ENCODE assay signal across 12 cellular contexts in genomic region chr19:7211191-7211988, GRCh38.
A peak's percentile ranks its signal among the peaks of the same experiment; 100 is the strongest.
DNase-seq lines count a peak whose midpoint lies in the region; ATAC-seq and TF ChIP-seq lines count a peak whose summit lies in the region.
"Had no signal": no experiment of that assay in that cellular context is flagged by ENCODE, and none has a peak within 500 bp of the region (broad histone marks: within the 10 kb centered on the region; RNA-seq: fewer than 3 reads in every experiment).

No MANE protein-coding gene starts in this region.

- no peak for TF ChIP-seq POLR2A in ovary (IDR thresholded peaks at IDR 0.05)

- H3K9me3 ChIP-seq in right atrium auricular region = no peaks in the 10 kb centered on the region
- no peaks in the 10 kb centered on the region for H3K9me3 ChIP-seq in ovary
- H3K9me3 ChIP-seq in aorta (ENCODE audit: control insufficient read depth, low read length) = no peaks in the 10 kb centered on the region

- 13 to 20% (median 17%) methylated on average over 21 of the region's 21 CpGs for WGBS in ovary, 3 donors
- WGBS in aorta, 2 donors = 28% methylated on average over 21 of the region's 21 CpGs

- TF ChIP-seq CTCF in cardiac fibroblast (IDR thresholded peaks at IDR 0.05; ENCODE audit: low read depth, low read length) (no peak), right atrium auricular region (IDR thresholded peaks at IDR 0.05) (no peak), ovary (IDR thresholded peaks at IDR 0.05) (no peak)

- H3K36me3 ChIP-seq in right atrium auricular region = no peaks in the 10 kb centered on the region
- H3K36me3 ChIP-seq in ovary = no peaks in the 10 kb centered on the region
- no peaks in the 10 kb centered on the region for H3K36me3 ChIP-seq in aorta (ENCODE audit: control insufficient read depth in 1 of 2, insufficient read depth in 2 of 2, low read length in 1 of 2)

- no peak for TF ChIP-seq EP300 in ovary (IDR thresholded peaks at IDR 0.05)

- H3K4me1 ChIP-seq in right atrium auricular region = peaks cover 0 to 64% of the 10 kb centered on the region in 2 donors
- peaks cover 41% of the 10 kb centered on the region for H3K4me1 ChIP-seq in ovary (ENCODE audit: insufficient read depth)
- peaks cover 0 to 4% of the 10 kb centered on the region in 2 donors for H3K4me1 ChIP-seq in aorta (ENCODE audit: control insufficient read depth in 1 of 2, insufficient read depth in 2 of 2, low read length in 2 of 2)

- DNase-seq in cardiac fibroblast (ENCODE audit: low read depth in 2 of 2) (peak; percentile 15 to 83), right atrium auricular region (ENCODE audit: low spot score) (peak; percentile 71), ovary (peak; percentile 85 to 90 (median 86)), aorta (no peak), glomerular visceral epithelial cell (ENCODE audit: extremely low spot score) (no peak), NCI-H1105 treated with DMSO at 0.1 percent for 48 hours (lab: John Stamatoyannopoulos, UW) (no peak), NCI-H2171 treated with DMSO at 0.1 percent for 48 hours (lab: John Stamatoyannopoulos, UW) (no peak)
- DNase-seq: midbrain, MM.1S had no signal

- H3K27me3 ChIP-seq in right atrium auricular region (no peaks in the 10 kb centered on the region), ovary (no peaks in the 10 kb centered on the region), aorta (ENCODE audit: control insufficient read depth in 1 of 2, insufficient read depth in 2 of 2, low read length in 1 of 2) (no peaks in the 10 kb centered on the region)
- H3K27me3 ChIP-seq: dorsolateral prefrontal cortex had no signal

- H3K4me3 ChIP-seq in cardiac fibroblast (replicated peaks in 1 of 2; ENCODE audit: low read depth in 2 of 2, low read length in 2 of 2) (no peak overlapping the region), right atrium auricular region (no peak overlapping the region), ovary (no peak overlapping the region), aorta (ENCODE audit: low read length in 2 of 2) (no peak overlapping the region)
- H3K4me3 ChIP-seq: dorsolateral prefrontal cortex had no signal

- H3K27ac ChIP-seq in right atrium auricular region = peak overlapping the region; percentile 64 to 79
- H3K27ac ChIP-seq in ovary = peak overlapping the region; percentile 65 to 84
- H3K27ac ChIP-seq in aorta (ENCODE audit: low read depth in 1 of 2, low read length in 2 of 2) = peak overlapping the region in 1 of 2 donors; percentile 4

- ATAC-seq in aorta (ENCODE audit: low FRiP score) (peak; percentile 75), HG03135 (IDR thresholded peaks at IDR 0.05; ENCODE audit: unreplicated experiment) (no peak)
- ATAC-seq: activated naive CD4-positive, alpha-beta T cell treated with anti-CD3 and anti-CD28 coated beads, Interleukin-2, amount 50 U/mL, for 72 hours had no signal

- intact Hi-C loops in ovary (cut with DNase I) = loop anchor here in 1 of 4 donors (2.0 to 5.0 kb wide), 2 partner anchors 27 to 81 kb away; partner anchors contain the start of gene INSR
- intact Hi-C loops in aorta (cut with DNase I) = no loop called here

Comparison
In these comparisons a context has a peak if more than half of its experiments do, and no peak if none do; other contexts are left out.
1. DNase-seq: peak in cardiac fibroblast (2 of 2), right atrium auricular region (single experiment) and ovary (5 of 5); none in aorta (0 of 2), glomerular visceral epithelial cell (single experiment), NCI-H1105 treated with DMSO at 0.1 percent for 48 hours (single experiment) and NCI-H2171 treated with DMSO at 0.1 percent for 48 hours (single experiment).